ENCODE assay signal across 17 cellular contexts in the genomic region with DNA sequence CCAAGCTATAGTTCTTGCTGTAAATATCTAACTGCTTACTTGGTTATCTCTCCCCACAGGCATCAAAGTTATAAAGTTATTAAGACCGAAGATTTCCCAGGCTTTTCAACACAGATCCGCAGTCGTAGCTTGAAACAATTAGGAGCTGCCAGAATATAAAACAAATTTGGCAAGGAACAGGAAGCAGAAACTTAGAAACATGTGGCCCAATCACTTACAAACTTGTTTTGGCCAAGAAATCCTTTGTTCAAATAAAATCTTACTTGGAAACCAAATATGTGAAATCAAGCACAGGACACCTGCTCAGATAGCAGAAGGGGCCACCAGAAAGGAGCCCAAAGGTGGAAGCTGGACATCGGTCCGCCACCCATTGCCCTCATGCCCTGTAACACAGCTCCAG. TPM values are rescaled to one million over a fixed set of nuclear protein-coding genes. Genes with fewer than 3 reads are reported as not detected.
DNase-seq lines count a peak whose midpoint lies in the region; ATAC-seq, FAIRE-seq and TF ChIP-seq lines count a peak whose summit lies in the region.
"Had no signal": no experiment of that assay in that cellular context is flagged by ENCODE, and none has a peak within 500 bp of the region (broad histone marks: within the 10 kb centered on the region; RNA-seq: fewer than 3 reads in every experiment).

No MANE protein-coding gene starts in this region.

- intact Hi-C loops in left ventricle myocardium inferior (cut with micrococcal nuclease), result no loop called here
- intact Hi-C loops in right cardiac atrium (cut with DNase I), result no loop called here
- intact Hi-C loops in sciatic nerve (cut with DNase I), result no loop called here
- intact Hi-C loops in posterior vena cava (cut with DNase I), result no loop called here

- peak; percentile 21 for FAIRE-seq in endometrium (lab: Jason Lieb, UNC)
- FAIRE-seq: GM12878, GM18507 had no signal

- H3K27ac ChIP-seq in left ventricle myocardium inferior (replicated peaks) (peak overlapping the region; percentile 14), right atrium auricular region (peak overlapping the region in 1 of 2 donors; percentile 12), right cardiac atrium (ENCODE audit: low read length) (no peak overlapping the region)
- H3K27ac ChIP-seq: C4-2B had no signal

- H3K9me3 ChIP-seq in left ventricle myocardium inferior (replicated peaks) (no peaks in the 10 kb centered on the region), right atrium auricular region (no peaks in the 10 kb centered on the region), right cardiac atrium (ENCODE audit: control insufficient read depth, low read length) (no peaks in the 10 kb centered on the region)
- H3K9me3 ChIP-seq: BE2C had no signal

- TF ChIP-seq CTCF in left ventricle myocardium inferior (IDR thresholded peaks at IDR 0.05; ENCODE audit: borderline replicate concordance) (no peak), right atrium auricular region (IDR thresholded peaks at IDR 0.05) (no peak)

- peaks cover 20% of the 10 kb centered on the region for H3K4me1 ChIP-seq in left ventricle myocardium inferior
- H3K4me1 ChIP-seq in right atrium auricular region, result peaks cover 0 to 19% of the 10 kb centered on the region in 2 donors
- peaks cover 8% of the 10 kb centered on the region for H3K4me1 ChIP-seq in right cardiac atrium (ENCODE audit: control insufficient read depth, insufficient read depth, low read length)

- no peaks in the 10 kb centered on the region for H3K36me3 ChIP-seq in left ventricle myocardium inferior
- no peaks in the 10 kb centered on the region for H3K36me3 ChIP-seq in right atrium auricular region
- H3K36me3 ChIP-seq: BE2C had no signal

- DNase-seq in left ventricle myocardium inferior (no peak), right atrium auricular region (ENCODE audit: low spot score) (no peak), right cardiac atrium (peak in 1 of 3 donors; percentile 40), sciatic nerve (ENCODE audit: low spot score) (no peak), posterior vena cava (ENCODE audit: low spot score) (no peak), NCI-H187 (lab: John Stamatoyannopoulos, UW) (no peak)
- DNase-seq: BE2C; CD4-positive, alpha-beta memory T cell; DMS79; HCEC 1CT; HFFc6 had no signal

- no peak overlapping the region for H3K4me3 ChIP-seq in left ventricle myocardium inferior
- no peak overlapping the region for H3K4me3 ChIP-seq in right atrium auricular region
- H3K4me3 ChIP-seq in right cardiac atrium (ENCODE audit: low read length), result no peak overlapping the region
- H3K4me3 ChIP-seq: GM12878 had no signal

- peaks cover 4% of the 10 kb centered on the region for H3K27me3 ChIP-seq in left ventricle myocardium inferior (ENCODE audit: low read depth)
- H3K27me3 ChIP-seq in right atrium auricular region, result no peaks in the 10 kb centered on the region
- H3K27me3 ChIP-seq in right cardiac atrium (ENCODE audit: control insufficient read depth, insufficient read depth), result no peaks in the 10 kb centered on the region

- peak; percentile 29 to 41 for ATAC-seq in right cardiac atrium
- ATAC-seq in sciatic nerve, result peak; percentile 55
- ATAC-seq in HG02759 (IDR thresholded peaks at IDR 0.05; ENCODE audit: unreplicated experiment), result no peak
- ATAC-seq: GM12878 had no signal

- 48% methylated on average over 5 of the region's 5 CpGs for WGBS in right cardiac atrium

RNA-seq across cellular contexts. Expression of a gene that starts 9.0 kb away (rescaled TPM):
- total RNA-seq in left ventricle myocardium inferior (2.0 TPM), right atrium auricular region (10 to 100 TPM in 1 of 2 donors, 1 to 10 TPM in 1; 6.0 to 10.0 TPM), right cardiac atrium (1 to 10 TPM; 3.3 to 7.2 (median 5.0) TPM), sciatic nerve (10.3 TPM), posterior vena cava (under 1 TPM; 0.51 to 0.57 TPM)
- polyA plus RNA-seq in right cardiac atrium, result 2.7 TPM
- total RNA-seq: CD4-positive, alpha-beta memory T cell; G401; GM12878; HFFc6 had no signal
- polyA plus RNA-seq: CD4-positive, alpha-beta memory T cell; GM12878 had no signal
